ENCODE assay signal across 16 cellular contexts in the genomic region with DNA sequence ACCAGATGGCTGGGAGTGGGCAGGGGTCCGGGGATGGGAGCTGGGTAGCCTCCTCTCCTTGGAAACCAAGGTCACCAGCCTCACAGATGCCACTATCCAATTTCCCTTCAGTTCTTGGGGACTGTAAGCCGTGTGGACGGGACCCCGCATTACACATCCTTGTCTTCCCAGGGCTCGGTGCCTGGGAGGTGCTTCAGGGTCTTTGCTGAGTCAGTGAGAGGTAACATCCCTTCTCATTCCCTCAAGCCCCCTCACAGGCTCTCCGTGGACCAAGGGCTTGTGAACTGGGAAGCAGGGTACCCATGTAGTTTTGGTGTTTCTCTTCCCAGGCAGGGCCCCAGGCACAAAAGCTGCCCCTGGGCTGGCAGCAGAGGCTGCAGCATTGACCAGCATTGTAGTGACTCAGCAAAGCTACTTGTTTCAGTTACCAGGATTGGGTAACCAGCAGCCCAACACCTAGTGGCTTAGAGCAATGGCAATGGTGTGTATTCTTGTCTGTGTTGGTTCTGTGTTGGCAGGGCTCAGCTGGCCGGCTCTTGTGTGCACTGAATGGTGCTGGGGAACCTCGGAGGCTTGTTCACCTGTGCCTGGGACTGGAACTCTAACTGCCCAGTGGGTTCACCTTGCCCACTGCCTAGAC. TPM values are rescaled to one million over a fixed set of nuclear protein-coding genes. Genes with fewer than 3 reads are reported as not detected.
DNase-seq lines count a peak whose midpoint lies in the region; ATAC-seq and TF ChIP-seq lines count a peak whose summit lies in the region.
"Had no signal": no experiment of that assay in that cellular context is flagged by ENCODE, and none has a peak within 500 bp of the region (broad histone marks: within the 10 kb centered on the region; RNA-seq: fewer than 3 reads in every experiment).

No MANE protein-coding gene starts in this region.

- H3K27me3 ChIP-seq in CD4-positive, alpha-beta T cell (ENCODE audit: control insufficient read depth, insufficient read depth, low read length) = no peaks in the 10 kb centered on the region
- peaks cover 42% of the 10 kb centered on the region for H3K27me3 ChIP-seq in adipocyte (replicated peaks; ENCODE audit: control insufficient read depth, insufficient read depth, low read length)
- peaks cover 0 to 61% (median 27%) of the 10 kb centered on the region in 3 donors for H3K27me3 ChIP-seq in stomach
- H3K27me3 ChIP-seq: cardiac muscle cell had no signal

- no peak overlapping the region for H3K4me3 Mint-ChIP-seq in CD4-positive, alpha-beta T cell
- no peak overlapping the region for H3K4me3 Mint-ChIP-seq in mesothelial cell of epicardium
- H3K4me3 Mint-ChIP-seq: activated CD4-positive, alpha-beta T cell treated with anti-CD3 and anti-CD28 coated beads, Interleukin-2, amount 10 ng/mL, durations not matched to agents 24 days and 14 days had no signal

- CTCF ChIA-PET in CD4-positive, alpha-beta T cell (lab: Charles Lee) = no interaction called here

- H3K9me3 ChIP-seq in CD4-positive, alpha-beta T cell (ENCODE audit: control insufficient read depth, low read length) = no peaks in the 10 kb centered on the region
- peaks cover 3% of the 10 kb centered on the region for H3K9me3 ChIP-seq in adipocyte (ENCODE audit: control insufficient read depth, low read length)
- peaks cover 0 to 11% (median 5%) of the 10 kb centered on the region in 4 donors for H3K9me3 ChIP-seq in stomach
- H3K9me3 ChIP-seq: suprapubic skin had no signal

- H3K9me3 Mint-ChIP-seq in CD4-positive, alpha-beta T cell = no peaks in the 10 kb centered on the region
- no peaks in the 10 kb centered on the region for H3K9me3 Mint-ChIP-seq in mesothelial cell of epicardium
- H3K9me3 Mint-ChIP-seq: activated CD4-positive, alpha-beta T cell treated with anti-CD3 and anti-CD28 coated beads, Interleukin-2, amount 10 ng/mL, durations not matched to agents 24 days and 14 days had no signal

- POLR2A ChIA-PET in CD4-positive, alpha-beta T cell (lab: Charles Lee) = no interaction called here

- H3K27me3 Mint-ChIP-seq in CD4-positive, alpha-beta T cell = no peaks in the 10 kb centered on the region
- peaks cover 29% of the 10 kb centered on the region for H3K27me3 Mint-ChIP-seq in mesothelial cell of epicardium (ENCODE audit: low read depth)

- no peak for TF ChIP-seq CTCF in CD4-positive, alpha-beta T cell (IDR thresholded peaks at IDR 0.05)
- TF ChIP-seq CTCF in mesothelial cell of epicardium (IDR thresholded peaks at IDR 0.05; ENCODE audit: unreplicated experiment) = no peak
- no peak for TF ChIP-seq CTCF in stomach (IDR thresholded peaks at IDR 0.05)

- H3K27ac ChIP-seq in CD4-positive, alpha-beta T cell (ENCODE audit: low read depth, low read length) = no peak overlapping the region
- H3K27ac ChIP-seq in stomach = no peak overlapping the region
- H3K27ac ChIP-seq: cardiac muscle cell, heart right ventricle, skin epidermis, suprapubic skin had no signal

- peak overlapping the region; percentile 29 for H3K27ac Mint-ChIP-seq in CD4-positive, alpha-beta T cell
- H3K27ac Mint-ChIP-seq in mesothelial cell of epicardium = peak overlapping the region; percentile 64
- H3K27ac Mint-ChIP-seq: activated CD4-positive, alpha-beta T cell treated with anti-CD3 and anti-CD28 coated beads, Interleukin-2, amount 10 ng/mL, durations not matched to agents 24 days and 14 days had no signal

- H3K36me3 ChIP-seq in adipocyte (ENCODE audit: control insufficient read depth, insufficient read depth, low read length, severe bottlenecking) (no peaks in the 10 kb centered on the region), stomach (no peaks in the 10 kb centered on the region)
- H3K36me3 ChIP-seq: cardiac muscle cell, heart right ventricle, suprapubic skin had no signal

- no peak overlapping the region for H3K9ac ChIP-seq in adipocyte (ENCODE audit: low read length)

- DNase-seq in CD4-positive, alpha-beta T cell = no peak
- peak; percentile 45 for DNase-seq in M059J (ENCODE audit: low read depth)
- peak; percentile 10 for DNase-seq in adipocyte (ENCODE audit: low read depth)
- DNase-seq in mesothelial cell of epicardium (ENCODE audit: low spot score in 2 of 2, unreplicated experiment in 2 of 2) = no peak
- no peak for DNase-seq in stomach
- no peak for DNase-seq in T-helper 2 cell
- no peak for DNase-seq in mucosa of gallbladder (ENCODE audit: low spot score)
- DNase-seq: activated CD4-positive, alpha-beta T cell treated with anti-CD3 and anti-CD28 coated beads, Interleukin-2, amount 10 ng/mL, durations not matched to agents 24 days and 14 days; heart right ventricle; NCI-H2029 treated with DMSO at 0.1 percent for 48 hours; NK-92 treated with Interleukin-12 subunit alpha and Interleukin-12 subunit beta, amount 100 ng/mL, for 24 hours had no signal

- H3K4me1 Mint-ChIP-seq in CD4-positive, alpha-beta T cell (ENCODE audit: low read depth) = peaks cover 35% of the 10 kb centered on the region
- peaks cover 24% of the 10 kb centered on the region for H3K4me1 Mint-ChIP-seq in mesothelial cell of epicardium

- no peak for TF ChIP-seq EP300 in stomach (IDR thresholded peaks at IDR 0.05)

- peak overlapping the region; percentile 40 for H3K4me3 ChIP-seq in adipocyte (ENCODE audit: low read length)
- no peak overlapping the region for H3K4me3 ChIP-seq in stomach
- H3K4me3 ChIP-seq: cardiac muscle cell, heart right ventricle, skin epidermis, suprapubic skin had no signal

- intact Hi-C loops in CD4-positive, alpha-beta T cell (cut with DNase I, micrococcal nuclease) = loop anchor here in 1 of 2 experiments (10.0 kb wide), 1 partner anchor 146 kb away; no protein-coding TSS in a partner anchor
- intact Hi-C loops in stomach (cut with DNase I; ENCODE audit: low total_unique reads) = no loop called here

- H3K36me3 Mint-ChIP-seq in CD4-positive, alpha-beta T cell (ENCODE audit: low read depth) = no peaks in the 10 kb centered on the region
- no peaks in the 10 kb centered on the region for H3K36me3 Mint-ChIP-seq in mesothelial cell of epicardium

- no peak for ATAC-seq in CD4-positive, alpha-beta T cell (ENCODE audit: poor library complexity)
- ATAC-seq in GM21825 (IDR thresholded peaks at IDR 0.05; ENCODE audit: unreplicated experiment) = no peak
- ATAC-seq: heart right ventricle, left lobe of liver had no signal

- 66 to 91% (median 87%) methylated on average over 8 of the region's 8 CpGs for WGBS in stomach, 5 donors

- H3K4me1 ChIP-seq in adipocyte (ENCODE audit: control insufficient read depth, insufficient read depth, low read length) (peaks cover 17% of the 10 kb centered on the region), stomach (no peaks in the 10 kb centered on the region)
- H3K4me1 ChIP-seq: suprapubic skin had no signal

- TF ChIP-seq POLR2A in stomach (IDR thresholded peaks at IDR 0.05) = no peak

RNA-seq across cellular contexts. Expression of a gene that starts 24.6 kb away (rescaled TPM):
- total RNA-seq in CD4-positive, alpha-beta T cell = 1 to 10 TPM; 3.4 to 3.8 TPM
- 0.10 TPM in 1 of 2 replicates, not detected in the other for total RNA-seq in M059J (2014; rRNA removed; shearing (Covaris generic))
- total RNA-seq in mesothelial cell of epicardium = 5.0 to 5.4 TPM (median 5.1 TPM) in 3 replicates
- total RNA-seq in stomach = 10 to 100 TPM in 1 of 5 donors, 1 to 10 TPM in 1, not detected in 3; 4.2 to 10.9 TPM
- polyA plus RNA-seq in stomach = 1 to 10 TPM; 1.8 to 3.3 (median 2.4) TPM
- total RNA-seq in mucosa of gallbladder = 2.1 TPM

Comparison
In these comparisons a context has a peak if more than half of its experiments do, and no peak if none do; other contexts are left out.
1. DNase-seq: peak in M059J (single experiment) and adipocyte (single experiment); none in CD4-positive, alpha-beta T cell (0 of 10), mesothelial cell of epicardium (0 of 2), stomach (single experiment), T-helper 2 cell (0 of 5) and mucosa of gallbladder (single experiment).